Comparison of ENCODE assay signal across 10 cellular contexts in genomic region chr14:65927871-65928270, GRCh38.
DNase-seq lines count a peak whose midpoint lies in the region; ATAC-seq and TF ChIP-seq lines count a peak whose summit lies in the region.
"Had no signal": no experiment of that assay in that cellular context is flagged by ENCODE, and none has a peak within 500 bp of the region (broad histone marks: within the 10 kb centered on the region; RNA-seq: fewer than 3 reads in every experiment).

No MANE protein-coding gene starts in this region.

- no peaks in the 10 kb centered on the region for H3K36me3 Mint-ChIP-seq in activated T-cell treated with anti-CD3 and anti-CD28 coated beads, Interleukin-2, amount 50 U/mL, for 4 hours (ENCODE audit: insufficient read depth)
- no peaks in the 10 kb centered on the region for H3K36me3 Mint-ChIP-seq in osteocyte (ENCODE audit: unreplicated experiment)

- no peaks in the 10 kb centered on the region for H3K36me3 ChIP-seq in adrenal gland (replicated peaks in 1 of 2)
- H3K36me3 ChIP-seq: pancreas had no signal

- H3K4me3 Mint-ChIP-seq in activated T-cell treated with anti-CD3 and anti-CD28 coated beads, Interleukin-2, amount 50 U/mL, for 4 hours, result peak overlapping the region; percentile 40
- H3K4me3 Mint-ChIP-seq in osteocyte (ENCODE audit: unreplicated experiment), result no peak overlapping the region

- no peaks in the 10 kb centered on the region for H3K9me3 ChIP-seq in adrenal gland (replicated peaks in 1 of 3)
- H3K9me3 ChIP-seq: A549, pancreas had no signal

- peaks cover 55% of the 10 kb centered on the region for H3K4me1 Mint-ChIP-seq in activated T-cell treated with anti-CD3 and anti-CD28 coated beads, Interleukin-2, amount 50 U/mL, for 4 hours (ENCODE audit: low read depth)
- H3K4me1 Mint-ChIP-seq in osteocyte (ENCODE audit: unreplicated experiment), result no peaks in the 10 kb centered on the region

- H3K27ac Mint-ChIP-seq in osteocyte (ENCODE audit: unreplicated experiment), result no peak overlapping the region

- H3K4me3 ChIP-seq in adrenal gland, result no peak overlapping the region
- H3K4me3 ChIP-seq: A549, pancreas had no signal

- no peaks in the 10 kb centered on the region for H3K4me1 ChIP-seq in adrenal gland (replicated peaks in 1 of 2)
- H3K4me1 ChIP-seq: A549, pancreas had no signal

- H3K27ac ChIP-seq in adrenal gland, result no peak overlapping the region
- H3K27ac ChIP-seq: A549, pancreas had no signal

- no peak for TF ChIP-seq POLR2A in adrenal gland (IDR thresholded peaks at IDR 0.05)

- peak; percentile 66 for DNase-seq in NK-92 treated with Interleukin-12 subunit alpha and Interleukin-12 subunit beta, amount 100 ng/mL, for 24 hours (lab: John Stamatoyannopoulos, UW)
- DNase-seq in NK-92 (lab: John Stamatoyannopoulos, UW; ENCODE audit: unreplicated experiment), result no peak
- DNase-seq in activated T-cell treated with anti-CD3 and anti-CD28 coated beads, Interleukin-2, amount 50 U/mL, for 4 hours, result peak; percentile 54
- peak; percentile 70 for DNase-seq in osteocyte (ENCODE audit: extremely low spot score, unreplicated experiment)
- no peak for DNase-seq in dedifferentiated amniotic fluid mesenchymal stem cell (ENCODE audit: extremely low spot score)
- no peak for DNase-seq in left lobe of liver (ENCODE audit: low spot score)
- DNase-seq in adrenal gland, result no peak
- DNase-seq: pancreas had no signal

- H3K9me3 Mint-ChIP-seq in activated T-cell treated with anti-CD3 and anti-CD28 coated beads, Interleukin-2, amount 50 U/mL, for 4 hours, result no peaks in the 10 kb centered on the region
- H3K9me3 Mint-ChIP-seq in osteocyte (ENCODE audit: unreplicated experiment), result peaks cover 18% of the 10 kb centered on the region

- intact Hi-C loops in adrenal gland (cut with DNase I), result no loop called here

- TF ChIP-seq CTCF in osteocyte (IDR thresholded peaks at IDR 0.05), result no peak
- TF ChIP-seq CTCF in adrenal gland (IDR thresholded peaks at IDR 0.05), result no peak

- peak; percentile 94 to 97 for ATAC-seq in activated T-cell treated with anti-CD3 and anti-CD28 coated beads, Interleukin-2, amount 50 U/mL, for 4 hours
- ATAC-seq in HG02840 (IDR thresholded peaks at IDR 0.05; ENCODE audit: low FRiP score, unreplicated experiment) (no peak), left lobe of liver (no peak)
- ATAC-seq: A549 had no signal

- no peaks in the 10 kb centered on the region for H3K27me3 Mint-ChIP-seq in activated T-cell treated with anti-CD3 and anti-CD28 coated beads, Interleukin-2, amount 50 U/mL, for 4 hours (ENCODE audit: low read depth)
- no peaks in the 10 kb centered on the region for H3K27me3 Mint-ChIP-seq in osteocyte (ENCODE audit: unreplicated experiment)

- no peaks in the 10 kb centered on the region for H3K27me3 ChIP-seq in adrenal gland
- H3K27me3 ChIP-seq: pancreas had no signal

- WGBS in adrenal gland, 4 donors, result 59 to 65% (median 64%) methylated on average over 10 of the region's 10 CpGs

Comparison
In these comparisons a context has a peak if more than half of its experiments do, and no peak if none do; other contexts are left out.
1. DNase-seq: peak in NK-92 treated with Interleukin-12 subunit alpha and Interleukin-12 subunit beta, amount 100 ng/mL, for 24 hours (single experiment), activated T-cell treated with anti-CD3 and anti-CD28 coated beads, Interleukin-2, amount 50 U/mL, for 4 hours (single experiment) and osteocyte (single experiment); none in NK-92 (single experiment), dedifferentiated amniotic fluid mesenchymal stem cell (single experiment), left lobe of liver (single experiment) and adrenal gland (0 of 7).
2. ATAC-seq: peak in activated T-cell treated with anti-CD3 and anti-CD28 coated beads, Interleukin-2, amount 50 U/mL, for 4 hours (2 of 2); none in HG02840 (single experiment) and left lobe of liver (single experiment).